In the genomic region with DNA sequence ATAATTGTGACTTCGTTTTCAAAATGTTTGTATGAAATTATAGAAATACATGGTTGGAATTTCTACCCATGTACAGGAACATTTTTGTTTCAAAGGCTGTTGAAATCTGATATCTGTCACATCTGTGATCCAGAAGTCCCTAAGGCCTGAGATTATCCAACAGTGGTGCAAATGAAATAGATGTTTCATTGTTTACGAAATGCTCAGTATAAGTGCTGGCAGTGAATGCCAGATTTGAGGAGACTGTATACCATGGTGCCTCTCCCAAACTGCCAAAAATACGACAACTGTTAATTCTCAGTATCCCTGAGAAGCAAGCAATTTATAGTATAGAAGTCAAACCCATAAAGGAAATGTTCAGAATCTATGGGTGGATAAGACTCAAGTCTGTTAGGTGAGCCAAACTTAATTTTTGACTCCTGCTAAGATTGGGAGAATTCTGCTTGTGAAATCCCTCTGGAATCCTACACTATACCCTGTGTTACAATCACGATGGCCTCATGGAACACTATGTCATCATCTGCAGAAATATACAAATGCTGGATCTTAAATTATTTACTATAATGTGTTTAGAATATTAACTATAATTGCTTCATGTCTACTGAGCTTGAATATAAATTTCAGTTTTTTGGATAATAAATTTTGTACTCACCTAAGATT, we compare ENCODE assay signal across 1 cellular context.
TF ChIP-seq lines count a peak whose summit lies in the region.

No MANE protein-coding gene starts in this region.

TF ChIP-seq in SK-N-SH treated with all-trans-retinoic acid at 6 μM for 48 hours, 23 proteins besides CTCF, POLR2A, EP300 and RAD21 (continued from another document):
- TF ChIP-seq, protein P1, sequence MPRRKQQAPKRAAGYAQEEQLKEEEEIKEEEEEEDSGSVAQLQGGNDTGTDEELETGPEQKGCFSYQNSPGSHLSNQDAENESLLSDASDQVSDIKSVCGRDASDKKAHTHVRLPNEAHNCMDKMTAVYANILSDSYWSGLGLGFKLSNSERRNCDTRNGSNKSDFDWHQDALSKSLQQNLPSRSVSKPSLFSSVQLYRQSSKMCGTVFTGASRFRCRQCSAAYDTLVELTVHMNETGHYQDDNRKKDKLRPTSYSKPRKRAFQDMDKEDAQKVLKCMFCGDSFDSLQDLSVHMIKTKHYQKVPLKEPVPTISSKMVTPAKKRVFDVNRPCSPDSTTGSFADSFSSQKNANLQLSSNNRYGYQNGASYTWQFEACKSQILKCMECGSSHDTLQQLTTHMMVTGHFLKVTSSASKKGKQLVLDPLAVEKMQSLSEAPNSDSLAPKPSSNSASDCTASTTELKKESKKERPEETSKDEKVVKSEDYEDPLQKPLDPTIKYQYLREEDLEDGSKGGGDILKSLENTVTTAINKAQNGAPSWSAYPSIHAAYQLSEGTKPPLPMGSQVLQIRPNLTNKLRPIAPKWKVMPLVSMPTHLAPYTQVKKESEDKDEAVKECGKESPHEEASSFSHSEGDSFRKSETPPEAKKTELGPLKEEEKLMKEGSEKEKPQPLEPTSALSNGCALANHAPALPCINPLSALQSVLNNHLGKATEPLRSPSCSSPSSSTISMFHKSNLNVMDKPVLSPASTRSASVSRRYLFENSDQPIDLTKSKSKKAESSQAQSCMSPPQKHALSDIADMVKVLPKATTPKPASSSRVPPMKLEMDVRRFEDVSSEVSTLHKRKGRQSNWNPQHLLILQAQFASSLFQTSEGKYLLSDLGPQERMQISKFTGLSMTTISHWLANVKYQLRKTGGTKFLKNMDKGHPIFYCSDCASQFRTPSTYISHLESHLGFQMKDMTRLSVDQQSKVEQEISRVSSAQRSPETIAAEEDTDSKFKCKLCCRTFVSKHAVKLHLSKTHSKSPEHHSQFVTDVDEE (CRISPR knock-in tag; IDR thresholded peaks at IDR 0.05) = no peak
- TF ChIP-seq, protein P2, sequence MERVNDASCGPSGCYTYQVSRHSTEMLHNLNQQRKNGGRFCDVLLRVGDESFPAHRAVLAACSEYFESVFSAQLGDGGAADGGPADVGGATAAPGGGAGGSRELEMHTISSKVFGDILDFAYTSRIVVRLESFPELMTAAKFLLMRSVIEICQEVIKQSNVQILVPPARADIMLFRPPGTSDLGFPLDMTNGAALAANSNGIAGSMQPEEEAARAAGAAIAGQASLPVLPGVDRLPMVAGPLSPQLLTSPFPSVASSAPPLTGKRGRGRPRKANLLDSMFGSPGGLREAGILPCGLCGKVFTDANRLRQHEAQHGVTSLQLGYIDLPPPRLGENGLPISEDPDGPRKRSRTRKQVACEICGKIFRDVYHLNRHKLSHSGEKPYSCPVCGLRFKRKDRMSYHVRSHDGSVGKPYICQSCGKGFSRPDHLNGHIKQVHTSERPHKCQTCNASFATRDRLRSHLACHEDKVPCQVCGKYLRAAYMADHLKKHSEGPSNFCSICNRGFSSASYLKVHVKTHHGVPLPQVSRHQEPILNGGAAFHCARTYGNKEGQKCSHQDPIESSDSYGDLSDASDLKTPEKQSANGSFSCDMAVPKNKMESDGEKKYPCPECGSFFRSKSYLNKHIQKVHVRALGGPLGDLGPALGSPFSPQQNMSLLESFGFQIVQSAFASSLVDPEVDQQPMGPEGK (CRISPR knock-in tag; IDR thresholded peaks at IDR 0.05; ENCODE audit: borderline replicate concordance) = no peak
- TF ChIP-seq ZFP3 (CRISPR knock-in tag; IDR thresholded peaks at IDR 0.05) = no peak
- TF ChIP-seq, protein P3, sequence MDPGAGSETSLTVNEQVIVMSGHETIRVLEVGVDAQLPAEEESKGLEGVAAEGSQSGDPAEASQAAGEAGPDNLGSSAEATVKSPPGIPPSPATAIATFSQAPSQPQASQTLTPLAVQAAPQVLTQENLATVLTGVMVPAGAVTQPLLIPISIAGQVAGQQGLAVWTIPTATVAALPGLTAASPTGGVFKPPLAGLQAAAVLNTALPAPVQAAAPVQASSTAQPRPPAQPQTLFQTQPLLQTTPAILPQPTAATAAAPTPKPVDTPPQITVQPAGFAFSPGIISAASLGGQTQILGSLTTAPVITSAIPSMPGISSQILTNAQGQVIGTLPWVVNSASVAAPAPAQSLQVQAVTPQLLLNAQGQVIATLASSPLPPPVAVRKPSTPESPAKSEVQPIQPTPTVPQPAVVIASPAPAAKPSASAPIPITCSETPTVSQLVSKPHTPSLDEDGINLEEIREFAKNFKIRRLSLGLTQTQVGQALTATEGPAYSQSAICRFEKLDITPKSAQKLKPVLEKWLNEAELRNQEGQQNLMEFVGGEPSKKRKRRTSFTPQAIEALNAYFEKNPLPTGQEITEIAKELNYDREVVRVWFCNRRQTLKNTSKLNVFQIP (CRISPR knock-in tag; IDR thresholded peaks at IDR 0.05; ENCODE audit: borderline replicate concordance, low read depth) = no peak
- TF ChIP-seq CSDC2 (CRISPR knock-in tag; IDR thresholded peaks at IDR 0.05) = no peak
- TF ChIP-seq ISL1 (CRISPR knock-in tag; IDR thresholded peaks at IDR 0.05) = no peak
- no peak for TF ChIP-seq ZFP30 (CRISPR knock-in tag; IDR thresholded peaks at IDR 0.05)
- no peak for TF ChIP-seq ZNF8 (CRISPR knock-in tag; IDR thresholded peaks at IDR 0.05)
- no peak for TF ChIP-seq RARB (CRISPR knock-in tag; IDR thresholded peaks at IDR 0.05)
